Comparison of ENCODE assay signal across 8 cellular contexts in the genomic region with DNA sequence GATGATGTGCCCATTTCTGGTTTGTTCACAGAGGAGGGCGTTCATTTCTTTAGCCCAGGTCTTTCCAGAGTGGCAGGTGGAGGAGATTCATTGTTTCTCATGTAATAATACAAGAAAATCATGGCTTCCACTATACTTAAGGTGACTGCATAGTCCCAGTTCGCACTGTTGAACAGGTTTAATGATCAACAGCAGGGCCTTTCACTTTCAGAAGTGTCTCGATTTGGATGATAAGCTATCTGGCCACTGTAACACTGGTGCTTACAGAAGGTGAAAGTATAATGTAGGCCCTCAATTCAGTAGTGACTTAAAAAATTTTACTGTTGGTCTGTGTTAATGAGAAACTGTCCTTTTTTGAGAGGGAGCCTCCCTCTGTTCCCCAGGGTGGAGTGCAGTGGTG. TPM values are rescaled to one million over a fixed set of nuclear protein-coding genes. Genes with fewer than 3 reads are reported as not detected.
DNase-seq lines count a peak whose midpoint lies in the region; ATAC-seq lines count a peak whose summit lies in the region.

No MANE protein-coding gene starts in this region.

- H3K27ac Mint-ChIP-seq in activated CD4-positive, alpha-beta memory T cell treated with anti-CD3 and anti-CD28 coated beads, Interleukin-2, amount 10 ng/mL, durations not matched to agents 7 days and 5 days, result peak overlapping the region; percentile 79

- H3K27me3 Mint-ChIP-seq in activated CD4-positive, alpha-beta memory T cell treated with anti-CD3 and anti-CD28 coated beads, Interleukin-2, amount 10 ng/mL, durations not matched to agents 7 days and 5 days, result no peaks in the 10 kb centered on the region

- peaks cover 43% of the 10 kb centered on the region for H3K4me1 ChIP-seq in mononuclear cell (ENCODE audit: insufficient read depth, low read length)

- POLR2A ChIA-PET in activated CD4-positive, alpha-beta memory T cell treated with anti-CD3 and anti-CD28 coated beads, Interleukin-2, amount 10 ng/mL, durations not matched to agents 7 days and 5 days (lab: Charles Lee), result interaction anchor here (1.1 to 4.9 kb wide), 6 partner anchors 8 to 81 kb away, joined by 3 to 24 read pairs (median 6); partner anchors contain the start of gene RIOK3

- peak; percentile 36 to 52 for ATAC-seq in activated CD4-positive, CD25-positive, alpha-beta regulatory T cell treated with anti-CD3 and anti-CD28 coated beads, Interleukin-2, amount 50 U/mL, for 24 hours
- ATAC-seq in HG02870 (IDR thresholded peaks at IDR 0.05; ENCODE audit: unreplicated experiment), result peak; percentile 40

- H3K27me3 ChIP-seq in mononuclear cell (ENCODE audit: insufficient read depth, low read length), result no peaks in the 10 kb centered on the region

- no peaks in the 10 kb centered on the region for H3K9me3 ChIP-seq in mononuclear cell (ENCODE audit: low read depth, low read length)

- H3K36me3 Mint-ChIP-seq in activated CD4-positive, alpha-beta memory T cell treated with anti-CD3 and anti-CD28 coated beads, Interleukin-2, amount 10 ng/mL, durations not matched to agents 7 days and 5 days (ENCODE audit: low read depth), result peaks cover 39% of the 10 kb centered on the region

- DNase-seq in activated CD4-positive, CD25-positive, alpha-beta regulatory T cell treated with anti-CD3 and anti-CD28 coated beads, Interleukin-2, amount 50 U/mL, for 72 hours, result no peak
- peak; percentile 26 for DNase-seq in activated CD4-positive, alpha-beta memory T cell treated with anti-CD3 and anti-CD28 coated beads, Interleukin-2, amount 10 ng/mL, durations not matched to agents 7 days and 5 days
- DNase-seq in midbrain (lab: John Stamatoyannopoulos, UW), result no peak
- DNase-seq in epidermal melanocyte (ENCODE audit: insufficient read length, low spot score), result no peak
- no peak for DNase-seq in NOMO-1 treated with DMSO at 0.1 percent for 48 hours (lab: John Stamatoyannopoulos, UW; ENCODE audit: unreplicated experiment)

- no peaks in the 10 kb centered on the region for H3K9me3 Mint-ChIP-seq in activated CD4-positive, alpha-beta memory T cell treated with anti-CD3 and anti-CD28 coated beads, Interleukin-2, amount 10 ng/mL, durations not matched to agents 7 days and 5 days

- H3K4me3 Mint-ChIP-seq in activated CD4-positive, alpha-beta memory T cell treated with anti-CD3 and anti-CD28 coated beads, Interleukin-2, amount 10 ng/mL, durations not matched to agents 7 days and 5 days, result peak overlapping the region; percentile 86

- peak overlapping the region; percentile 89 for H3K4me3 ChIP-seq in mononuclear cell (ENCODE audit: low read length)

- CTCF ChIA-PET in activated CD4-positive, alpha-beta memory T cell treated with anti-CD3 and anti-CD28 coated beads, Interleukin-2, amount 10 ng/mL, durations not matched to agents 7 days and 5 days (lab: Charles Lee), result interaction anchor here (1.0 to 2.3 kb wide), 11 partner anchors 11 to 83 kb away, joined by 3 to 14 read pairs (median 3); a partner anchor contains a TSS

- H3K4me1 Mint-ChIP-seq in activated CD4-positive, alpha-beta memory T cell treated with anti-CD3 and anti-CD28 coated beads, Interleukin-2, amount 10 ng/mL, durations not matched to agents 7 days and 5 days, result peaks cover 38% of the 10 kb centered on the region

RNA-seq across cellular contexts. Expression of gene RMC1, which starts 1.4 kb away (rescaled TPM):
- 10 to 100 TPM; 54.9 to 55.9 TPM for total RNA-seq in activated CD4-positive, alpha-beta memory T cell treated with anti-CD3 and anti-CD28 coated beads, Interleukin-2, amount 10 ng/mL, durations not matched to agents 7 days and 5 days
- total RNA-seq in mononuclear cell, result 45.8 TPM

RNA-seq across cellular contexts. Expression of gene RIOK3, which starts 51.6 kb away (rescaled TPM):
- total RNA-seq in activated CD4-positive, alpha-beta memory T cell treated with anti-CD3 and anti-CD28 coated beads, Interleukin-2, amount 10 ng/mL, durations not matched to agents 7 days and 5 days, result 10 to 100 TPM; 68.3 to 74.8 TPM
- 275 TPM for total RNA-seq in mononuclear cell
